Comparison of ENCODE assay signal across 21 cellular contexts in the genomic region with DNA sequence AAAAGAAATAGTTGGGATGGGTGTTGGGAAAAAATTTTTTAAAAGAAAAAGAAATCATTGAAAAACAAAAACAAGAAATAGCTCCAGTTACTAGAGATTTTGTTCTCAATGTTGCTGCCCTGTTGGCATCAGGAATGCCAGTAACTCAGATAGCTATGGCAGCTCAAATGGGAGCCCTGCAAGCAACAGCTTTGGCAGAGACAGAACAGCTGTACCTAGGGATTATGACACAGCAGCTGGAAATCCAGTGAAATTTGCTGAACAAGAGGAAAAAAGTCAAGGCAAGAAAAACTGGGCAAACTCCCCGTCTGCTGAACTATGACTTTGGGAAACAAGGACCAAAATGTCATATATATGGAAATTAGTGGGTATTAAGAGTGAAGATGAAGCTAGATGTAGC. TPM values are rescaled to one million over a fixed set of nuclear protein-coding genes. Genes with fewer than 3 reads are reported as not detected.
DNase-seq lines count a peak whose midpoint lies in the region; ATAC-seq, FAIRE-seq and TF ChIP-seq lines count a peak whose summit lies in the region.
"Had no signal": no experiment of that assay in that cellular context is flagged by ENCODE, and none has a peak within 500 bp of the region (broad histone marks: within the 10 kb centered on the region; RNA-seq: fewer than 3 reads in every experiment).

No MANE protein-coding gene starts in this region.

- CTCF ChIA-PET in A549 (lab: Yijun Ruan, JAX) = interaction anchor here (0.6 to 9.3 kb wide), 21 partner anchors 11 to 373 kb away, joined by 3 to 491 read pairs (median 4); a partner anchor contains a TSS

- WGBS in A549 (ENCODE audit: missing lambda C conversion rate) = 84% methylated on average over 1 of the region's 1 CpG

- TF ChIP-seq EP300 in A549 (IDR thresholded peaks at IDR 0.05) = no peak

- no peaks in the 10 kb centered on the region for H3K4me1 ChIP-seq in A549
- H3K4me1 ChIP-seq: SJSA1 had no signal

- POLR2A ChIA-PET in A549 (lab: Yijun Ruan, JAX) = interaction anchor here (0.7 to 0.9 kb wide), 2 partner anchors 17 to 38 kb away, joined by 3 to 4 read pairs; a partner anchor contains a TSS

- no peak overlapping the region for H3K27ac ChIP-seq in A549
- H3K27ac ChIP-seq: SJSA1 had no signal

- H3K4me1 Mint-ChIP-seq in dendritic cell treated with granulocyte-macrophage colony-stimulating factor and Interleukin-4, amounts not matched to agents 40 ng/mL and 50 ng/mL, for 4 days (ENCODE audit: low read depth) = peaks cover 26% of the 10 kb centered on the region
- no peaks in the 10 kb centered on the region for H3K4me1 Mint-ChIP-seq in nephron progenitor cell
- H3K4me1 Mint-ChIP-seq: IgD-negative memory B cell had no signal

- no peak for FAIRE-seq in A549 (lab: Jason Lieb, UNC)
- FAIRE-seq: A204.1, HTR-8/SVneo had no signal

- TF ChIP-seq RAD21 in A549 (conservative IDR thresholded peaks at IDR 0.05 in 1 of 2, IDR thresholded peaks at IDR 0.05 in 1 of 2) = no peak

- no peak overlapping the region for H3K4me2 ChIP-seq in A549

- no peaks in the 10 kb centered on the region for H3K9me3 ChIP-seq in A549
- H3K9me3 ChIP-seq: SJSA1 had no signal

- H3K4me3 Mint-ChIP-seq in dendritic cell treated with granulocyte-macrophage colony-stimulating factor and Interleukin-4, amounts not matched to agents 40 ng/mL and 50 ng/mL, for 4 days = no peak overlapping the region
- H3K4me3 Mint-ChIP-seq in nephron progenitor cell = no peak overlapping the region
- H3K4me3 Mint-ChIP-seq: CD4-positive, alpha-beta memory T cell; IgD-negative memory B cell had no signal

- peak overlapping the region; percentile 86 for H3K27ac Mint-ChIP-seq in dendritic cell treated with granulocyte-macrophage colony-stimulating factor and Interleukin-4, amounts not matched to agents 40 ng/mL and 50 ng/mL, for 4 days
- H3K27ac Mint-ChIP-seq in nephron progenitor cell = peak overlapping the region; percentile 66

- intact Hi-C loops in dendritic cell treated with granulocyte-macrophage colony-stimulating factor and Interleukin-4, amounts not matched to agents 40 ng/mL and 50 ng/mL, for 4 days (cut with micrococcal nuclease) = loop anchor here (5.0 kb wide), 1 partner anchor 64 kb away; a partner anchor contains a TSS

- peaks cover 68% of the 10 kb centered on the region for H3K36me3 Mint-ChIP-seq in dendritic cell treated with granulocyte-macrophage colony-stimulating factor and Interleukin-4, amounts not matched to agents 40 ng/mL and 50 ng/mL, for 4 days (ENCODE audit: low read depth)
- H3K36me3 Mint-ChIP-seq in nephron progenitor cell (ENCODE audit: low read depth) = peaks cover 52% of the 10 kb centered on the region

- DNase-seq in A549 (ENCODE audit: low read depth in 1 of 2, low spot score in 1 of 2) (no peak), LHCN-M2 (ENCODE audit: low read depth) (peak; percentile 29), nephron progenitor cell (no peak), erythroblast (lab: John Stamatoyannopoulos, UW) (no peak), GM03348 (ENCODE audit: low spot score) (no peak), midbrain (lab: John Stamatoyannopoulos, UW) (no peak)
- DNase-seq: Calu3; CD4-positive, alpha-beta memory T cell; H7; NCI-H1105; NCI-H2081; NCI-H2171 treated with DMSO at 0.1 percent for 48 hours; NCI-H446; NCI-H69 had no signal

- TF ChIP-seq CTCF in A549 (IDR thresholded peaks at IDR 0.05) (no peak), nephron progenitor cell (IDR thresholded peaks at IDR 0.05) (no peak)

- H3K27me3 Mint-ChIP-seq in dendritic cell treated with granulocyte-macrophage colony-stimulating factor and Interleukin-4, amounts not matched to agents 40 ng/mL and 50 ng/mL, for 4 days = no peaks in the 10 kb centered on the region
- peaks cover 8% of the 10 kb centered on the region for H3K27me3 Mint-ChIP-seq in nephron progenitor cell (ENCODE audit: low read depth, poor library complexity)
- H3K27me3 Mint-ChIP-seq: CD4-positive, alpha-beta memory T cell; IgD-negative memory B cell had no signal

- H3K9me3 Mint-ChIP-seq in dendritic cell treated with granulocyte-macrophage colony-stimulating factor and Interleukin-4, amounts not matched to agents 40 ng/mL and 50 ng/mL, for 4 days = no peaks in the 10 kb centered on the region
- H3K9me3 Mint-ChIP-seq in nephron progenitor cell = no peaks in the 10 kb centered on the region
- H3K9me3 Mint-ChIP-seq: CD4-positive, alpha-beta memory T cell; IgD-negative memory B cell had no signal

- TF ChIP-seq POLR2A in A549 (IDR thresholded peaks at IDR 0.05; ENCODE audit: low read length) = no peak
- no peak for TF ChIP-seq POLR2A in erythroblast (IDR thresholded peaks at IDR 0.05; ENCODE audit: low read length)

- no peak overlapping the region for H3K4me3 ChIP-seq in A549
- H3K4me3 ChIP-seq: SJSA1 had no signal

- ATAC-seq in A549 = no peak
- no peak for ATAC-seq in GM18868 (IDR thresholded peaks at IDR 0.05; ENCODE audit: unreplicated experiment)
- ATAC-seq: Panc1 had no signal

TF ChIP-seq in A549, 52 proteins besides CTCF, POLR2A, EP300 and RAD21:
- TF ChIP-seq NR3C1 (IDR thresholded peaks at IDR 0.05) (no peak), MAFK (IDR thresholded peaks at IDR 0.05; ENCODE audit: partially characterized antibody) (peak; percentile 26)

RNA-seq across cellular contexts. Expression of a gene that starts 17.1 kb away (rescaled TPM):
- polyA plus RNA-seq in A549 (2011; rRNA removed) = 56.7 and 85.9 TPM in 2 replicates
- 12.0 and 16.5 TPM in 2 replicates for polyA plus RNA-seq in A549 (2012; cell fraction: cytosol; rRNA removed)
- 10.1 and 13.5 TPM in 2 replicates for polyA plus RNA-seq in A549 (2012; cell fraction: nucleus; rRNA removed)
- 85.1 to 95.0 TPM (median 91.7 TPM) in 3 replicates for polyA plus RNA-seq in A549 (2017; fragmentation: RNase III; extraction: RNeasy Plus Mini Kit Qiagen cat#74134 plus additional on column Dnase treatment)
- polyA minus RNA-seq in A549 (2011; rRNA and poly(A)+ RNA removed) = 55.1 and 58.0 TPM in 2 replicates
- 56.6 and 65.7 TPM in 2 replicates for total RNA-seq in LHCN-M2 (2014; rRNA removed)
- 34.2 TPM for polyA plus RNA-seq in LHCN-M2 (2012)

RNA-seq across cellular contexts. Expression of a gene that starts 36.0 kb away (rescaled TPM):
- polyA plus RNA-seq in A549 (2011; rRNA removed) (19.4 and 20.3 TPM in 2 replicates), A549 (2017; fragmentation: RNase III; extraction: RNeasy Plus Mini Kit Qiagen cat#74134 plus additional on column Dnase treatment) (14.0 to 20.2 TPM (median 17.2 TPM) in 3 replicates)
- 9.9 and 11.1 TPM in 2 replicates for polyA plus RNA-seq in A549 (2012; cell fraction: cytosol; rRNA removed)
- polyA plus RNA-seq in A549 (2012; cell fraction: nucleus; rRNA removed) = 8.2 and 13.3 TPM in 2 replicates
- polyA minus RNA-seq in A549 (2011; rRNA and poly(A)+ RNA removed) = 12.2 and 13.6 TPM in 2 replicates
- 10.9 and 14.3 TPM in 2 replicates for total RNA-seq in LHCN-M2 (2014; rRNA removed)
- polyA plus RNA-seq in LHCN-M2 (2012) = 11.4 TPM
- polyA plus RNA-seq: CD4-positive, alpha-beta memory T cell; IgD-negative memory B cell had no signal
